ENCODE assay signal across 8 cellular contexts in the genomic region with DNA sequence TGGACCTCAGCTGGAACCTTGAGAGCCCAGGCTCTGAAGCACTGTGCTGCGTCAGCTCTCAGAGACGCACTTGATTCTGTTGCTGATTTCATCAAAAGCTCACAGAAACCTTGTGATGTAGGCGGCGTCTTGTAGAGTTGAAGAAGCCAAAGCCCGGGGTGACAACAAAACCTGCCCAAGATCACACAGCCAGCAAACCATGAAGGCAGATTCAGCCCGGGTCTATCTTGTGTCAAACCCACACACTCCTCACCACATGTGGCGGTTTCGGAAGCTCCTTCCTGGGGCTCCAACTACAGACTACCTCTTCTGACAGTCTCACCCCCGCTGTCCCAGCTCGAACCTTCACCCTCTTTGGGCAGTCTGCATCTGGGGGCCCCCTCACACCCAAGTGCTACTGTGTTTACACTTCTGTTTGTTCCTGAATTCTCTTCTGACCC. TPM values are rescaled to one million over a fixed set of nuclear protein-coding genes. Genes with fewer than 3 reads are reported as not detected.
DNase-seq lines count a peak whose midpoint lies in the region; ATAC-seq, FAIRE-seq and TF ChIP-seq lines count a peak whose summit lies in the region.

No MANE protein-coding gene starts in this region.

- no peak for TF ChIP-seq POLR2A in adrenal gland (IDR thresholded peaks at IDR 0.05)

- no peaks in the 10 kb centered on the region for H3K9me3 Mint-ChIP-seq in type B pancreatic cell

- H3K9me3 ChIP-seq in small intestine (ENCODE audit: control insufficient read depth, low read depth) (no peaks in the 10 kb centered on the region), adrenal gland (replicated peaks in 1 of 3) (no peaks in the 10 kb centered on the region)

- no peaks in the 10 kb centered on the region for H3K36me3 Mint-ChIP-seq in type B pancreatic cell

- H3K4me3 Mint-ChIP-seq in type B pancreatic cell = no peak overlapping the region

- no peak for FAIRE-seq in small intestine (lab: Jason Lieb, UNC)

- H3K36me3 ChIP-seq in small intestine (ENCODE audit: control insufficient read depth in 2 of 2, insufficient read depth in 2 of 2, low read length in 2 of 2) (no peaks in the 10 kb centered on the region), adrenal gland (replicated peaks in 1 of 2) (no peaks in the 10 kb centered on the region)

- peaks cover 9% of the 10 kb centered on the region for H3K27me3 Mint-ChIP-seq in type B pancreatic cell

- H3K27ac ChIP-seq in small intestine (ENCODE audit: low read depth in 1 of 2, low read length in 1 of 2) (peak overlapping the region; percentile 36 to 84), adrenal gland (no peak overlapping the region)

- peak; percentile 73 for DNase-seq in activated T-cell treated with anti-CD3 and anti-CD28 coated beads, Interleukin-2, amount 50 U/mL, for 1 hour
- peak; percentile 59 for DNase-seq in small intestine
- no peak for DNase-seq in GOT3 (lab: John Stamatoyannopoulos, UW)
- DNase-seq in type B pancreatic cell (ENCODE audit: extremely low spot score, unreplicated experiment) = no peak
- DNase-seq in adrenal gland = no peak
- no peak for DNase-seq in H4 (ENCODE audit: low spot score)

- H3K27me3 ChIP-seq in small intestine (ENCODE audit: control insufficient read depth in 2 of 2, insufficient read depth in 2 of 2, low read length in 2 of 2) = no peaks in the 10 kb centered on the region
- no peaks in the 10 kb centered on the region for H3K27me3 ChIP-seq in adrenal gland

- ATAC-seq in GM19455 (IDR thresholded peaks at IDR 0.05; ENCODE audit: unreplicated experiment) (peak; percentile 45), HG03520 (IDR thresholded peaks at IDR 0.05; ENCODE audit: unreplicated experiment) (peak; percentile 43)

- H3K4me1 ChIP-seq in small intestine (ENCODE audit: control insufficient read depth in 2 of 2, insufficient read depth in 1 of 2, low read depth in 1 of 2, low read length in 1 of 2) (peaks cover 2 to 3% of the 10 kb centered on the region in 2 donors), adrenal gland (replicated peaks in 1 of 2) (no peaks in the 10 kb centered on the region)

- no peak overlapping the region for H3K4me3 ChIP-seq in small intestine (ENCODE audit: low read depth in 1 of 2, low read length in 2 of 2)
- H3K4me3 ChIP-seq in adrenal gland = no peak overlapping the region

- H3K27ac Mint-ChIP-seq in type B pancreatic cell = no peak overlapping the region

- WGBS in small intestine, 3 donors = 71 to 80% (median 74%) methylated on average over 10 of the region's 10 CpGs
- whole genome bisulfite sequencing in adrenal gland, 4 donors = 88 to 90% (median 88%) methylated on average over 10 of the region's 10 CpGs

- H3K4me1 Mint-ChIP-seq in type B pancreatic cell (ENCODE audit: unreplicated experiment) = peaks cover 23% of the 10 kb centered on the region

- intact Hi-C loops in adrenal gland (cut with DNase I) = no loop called here

- TF ChIP-seq CTCF in type B pancreatic cell (conservative IDR thresholded peaks at IDR 0.05) (no peak), adrenal gland (IDR thresholded peaks at IDR 0.05) (no peak)

RNA-seq across cellular contexts. Expression of a gene that starts 50.4 kb away (rescaled TPM):
- polyA plus RNA-seq in small intestine (1 to 10 TPM; 2.2 to 4.6 (median 3.1) TPM), adrenal gland (1 to 10 TPM in 1 of 3 donors, under 1 TPM in 2; 0.54 to 5.4 (median 0.72) TPM)
- total RNA-seq in type B pancreatic cell (ENCODE audit: low replicate concordance) (12.9 and 13.8 TPM in 2 replicates), adrenal gland (1 to 10 TPM; 1.5 to 8.5 (median 2.0) TPM)
- 0.76 and 1.1 TPM in 2 replicates for total RNA-seq in H4 (2014; rRNA removed; shearing (Covaris generic))

Comparison
In these comparisons a context has a peak if more than half of its experiments do, and no peak if none do; other contexts are left out.
1. DNase-seq: peak in activated T-cell treated with anti-CD3 and anti-CD28 coated beads, Interleukin-2, amount 50 U/mL, for 1 hour (single experiment) and small intestine (single experiment); none in GOT3 (single experiment), type B pancreatic cell (single experiment), adrenal gland (0 of 7) and H4 (single experiment).
2. H3K27ac ChIP-seq: peak in small intestine (2 of 2); none in adrenal gland (0 of 5).